8 cellular contexts compared by ENCODE assay signal in the genomic region with DNA sequence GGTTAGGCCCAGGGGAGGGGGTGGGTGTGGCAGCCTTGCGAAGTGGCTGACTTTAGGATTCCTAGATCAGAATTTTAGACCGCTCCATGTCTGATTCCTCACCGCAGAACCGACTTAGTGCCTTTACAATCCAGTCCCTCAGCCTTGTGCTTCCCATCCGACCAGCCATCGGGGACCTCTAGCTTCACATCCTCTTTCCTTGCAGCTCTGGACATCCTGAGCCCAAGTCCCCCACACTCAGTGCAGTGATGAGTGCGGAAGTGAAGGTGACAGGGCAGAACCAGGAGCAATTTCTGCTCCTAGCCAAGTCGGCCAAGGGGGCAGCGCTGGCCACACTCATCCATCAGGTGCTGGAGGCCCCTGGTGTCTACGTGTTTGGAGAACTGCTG. TPM values are rescaled to one million over a fixed set of nuclear protein-coding genes. Genes with fewer than 3 reads are reported as not detected.
DNase-seq lines count a peak whose midpoint lies in the region; ATAC-seq and TF ChIP-seq lines count a peak whose summit lies in the region.

No MANE protein-coding gene starts in this region.

- no peaks in the 10 kb centered on the region for H3K36me3 ChIP-seq in mucosa of stomach (ENCODE audit: control insufficient read depth, insufficient read depth, low read length)
- no peaks in the 10 kb centered on the region for H3K36me3 ChIP-seq in uterus

- peak overlapping the region; percentile 73 for H3K4me3 ChIP-seq in AG09309 (ENCODE audit: control insufficient read depth, low read depth, low read length)
- peak overlapping the region; percentile 87 for H3K4me3 ChIP-seq in mucosa of stomach (ENCODE audit: low read length)
- peak overlapping the region; percentile 64 to 79 for H3K4me3 ChIP-seq in uterus

- TF ChIP-seq CTCF in AG09309 (IDR thresholded peaks at IDR 0.05; ENCODE audit: control insufficient read depth, insufficient read depth, low read depth, low read length, missing control alignments) (no peak), uterus (IDR thresholded peaks at IDR 0.05) (no peak)

- H3K27me3 ChIP-seq in mucosa of stomach (ENCODE audit: control insufficient read depth, insufficient read depth, low read length) (no peaks in the 10 kb centered on the region), uterus (no peaks in the 10 kb centered on the region)

- TF ChIP-seq POLR2A in uterus (IDR thresholded peaks at IDR 0.05) = no peak

- peak overlapping the region; percentile 72 for H3K9ac ChIP-seq in mucosa of stomach (ENCODE audit: low read length)

- H3K4me1 ChIP-seq in mucosa of stomach (ENCODE audit: control insufficient read depth, insufficient read depth, low read length) (peaks cover 7% of the 10 kb centered on the region), uterus (no peaks in the 10 kb centered on the region)

- intact Hi-C loops in uterus (cut with DNase I; ENCODE audit: low total_unique reads) = no loop called here

- DNase-seq in AG09309 (ENCODE audit: low read depth) = no peak
- DNase-seq in effector CD4-positive, alpha-beta T cell = peak; percentile 7
- no peak for DNase-seq in uterus
- no peak for DNase-seq in COR-L47 (lab: John Stamatoyannopoulos, UW)

- ATAC-seq in GM18517 (IDR thresholded peaks at IDR 0.05; ENCODE audit: unreplicated experiment) = peak; percentile 14
- ATAC-seq in HG03457 (IDR thresholded peaks at IDR 0.05; ENCODE audit: unreplicated experiment) = peak; percentile 10
- peak; percentile 43 for ATAC-seq in SK-N-SH treated with all-trans-retinoic acid at 6 μM for 48 hours

- H3K9me3 ChIP-seq in mucosa of stomach (ENCODE audit: control insufficient read depth, low read length) = no peaks in the 10 kb centered on the region
- no peaks in the 10 kb centered on the region for H3K9me3 ChIP-seq in uterus

- peak overlapping the region; percentile 77 to 87 for H3K27ac ChIP-seq in uterus

TF ChIP-seq in SK-N-SH treated with all-trans-retinoic acid at 6 μM for 48 hours, 23 proteins besides CTCF, POLR2A, EP300 and RAD21:
- TF ChIP-seq OSR1 (CRISPR knock-in tag; IDR thresholded peaks at IDR 0.05) = no peak
- TF ChIP-seq, protein P1, sequence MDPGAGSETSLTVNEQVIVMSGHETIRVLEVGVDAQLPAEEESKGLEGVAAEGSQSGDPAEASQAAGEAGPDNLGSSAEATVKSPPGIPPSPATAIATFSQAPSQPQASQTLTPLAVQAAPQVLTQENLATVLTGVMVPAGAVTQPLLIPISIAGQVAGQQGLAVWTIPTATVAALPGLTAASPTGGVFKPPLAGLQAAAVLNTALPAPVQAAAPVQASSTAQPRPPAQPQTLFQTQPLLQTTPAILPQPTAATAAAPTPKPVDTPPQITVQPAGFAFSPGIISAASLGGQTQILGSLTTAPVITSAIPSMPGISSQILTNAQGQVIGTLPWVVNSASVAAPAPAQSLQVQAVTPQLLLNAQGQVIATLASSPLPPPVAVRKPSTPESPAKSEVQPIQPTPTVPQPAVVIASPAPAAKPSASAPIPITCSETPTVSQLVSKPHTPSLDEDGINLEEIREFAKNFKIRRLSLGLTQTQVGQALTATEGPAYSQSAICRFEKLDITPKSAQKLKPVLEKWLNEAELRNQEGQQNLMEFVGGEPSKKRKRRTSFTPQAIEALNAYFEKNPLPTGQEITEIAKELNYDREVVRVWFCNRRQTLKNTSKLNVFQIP (CRISPR knock-in tag; IDR thresholded peaks at IDR 0.05; ENCODE audit: borderline replicate concordance, low read depth) = no peak
- TF ChIP-seq GLIS3 (CRISPR knock-in tag; IDR thresholded peaks at IDR 0.05) = no peak
- TF ChIP-seq, protein P2, sequence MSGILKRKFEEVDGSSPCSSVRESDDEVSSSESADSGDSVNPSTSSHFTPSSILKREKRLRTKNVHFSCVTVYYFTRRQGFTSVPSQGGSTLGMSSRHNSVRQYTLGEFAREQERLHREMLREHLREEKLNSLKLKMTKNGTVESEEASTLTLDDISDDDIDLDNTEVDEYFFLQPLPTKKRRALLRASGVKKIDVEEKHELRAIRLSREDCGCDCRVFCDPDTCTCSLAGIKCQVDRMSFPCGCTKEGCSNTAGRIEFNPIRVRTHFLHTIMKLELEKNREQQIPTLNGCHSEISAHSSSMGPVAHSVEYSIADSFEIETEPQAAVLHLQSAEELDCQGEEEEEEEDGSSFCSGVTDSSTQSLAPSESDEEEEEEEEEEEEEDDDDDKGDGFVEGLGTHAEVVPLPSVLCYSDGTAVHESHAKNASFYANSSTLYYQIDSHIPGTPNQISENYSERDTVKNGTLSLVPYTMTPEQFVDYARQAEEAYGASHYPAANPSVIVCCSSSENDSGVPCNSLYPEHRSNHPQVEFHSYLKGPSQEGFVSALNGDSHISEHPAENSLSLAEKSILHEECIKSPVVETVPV (CRISPR knock-in tag; IDR thresholded peaks at IDR 0.05) = no peak
- no peak for TF ChIP-seq ZNF565 (CRISPR knock-in tag; conservative IDR thresholded peaks at IDR 0.05; ENCODE audit: low read depth)
- no peak for TF ChIP-seq ZFP3 (CRISPR knock-in tag; IDR thresholded peaks at IDR 0.05)
- no peak for TF ChIP-seq ARNTL (CRISPR knock-in tag; IDR thresholded peaks at IDR 0.05; ENCODE audit: borderline replicate concordance, low read depth)
- no peak for TF ChIP-seq ZFP30 (CRISPR knock-in tag; IDR thresholded peaks at IDR 0.05)
- no peak for TF ChIP-seq ZNF8 (CRISPR knock-in tag; IDR thresholded peaks at IDR 0.05)
- TF ChIP-seq, protein P3, sequence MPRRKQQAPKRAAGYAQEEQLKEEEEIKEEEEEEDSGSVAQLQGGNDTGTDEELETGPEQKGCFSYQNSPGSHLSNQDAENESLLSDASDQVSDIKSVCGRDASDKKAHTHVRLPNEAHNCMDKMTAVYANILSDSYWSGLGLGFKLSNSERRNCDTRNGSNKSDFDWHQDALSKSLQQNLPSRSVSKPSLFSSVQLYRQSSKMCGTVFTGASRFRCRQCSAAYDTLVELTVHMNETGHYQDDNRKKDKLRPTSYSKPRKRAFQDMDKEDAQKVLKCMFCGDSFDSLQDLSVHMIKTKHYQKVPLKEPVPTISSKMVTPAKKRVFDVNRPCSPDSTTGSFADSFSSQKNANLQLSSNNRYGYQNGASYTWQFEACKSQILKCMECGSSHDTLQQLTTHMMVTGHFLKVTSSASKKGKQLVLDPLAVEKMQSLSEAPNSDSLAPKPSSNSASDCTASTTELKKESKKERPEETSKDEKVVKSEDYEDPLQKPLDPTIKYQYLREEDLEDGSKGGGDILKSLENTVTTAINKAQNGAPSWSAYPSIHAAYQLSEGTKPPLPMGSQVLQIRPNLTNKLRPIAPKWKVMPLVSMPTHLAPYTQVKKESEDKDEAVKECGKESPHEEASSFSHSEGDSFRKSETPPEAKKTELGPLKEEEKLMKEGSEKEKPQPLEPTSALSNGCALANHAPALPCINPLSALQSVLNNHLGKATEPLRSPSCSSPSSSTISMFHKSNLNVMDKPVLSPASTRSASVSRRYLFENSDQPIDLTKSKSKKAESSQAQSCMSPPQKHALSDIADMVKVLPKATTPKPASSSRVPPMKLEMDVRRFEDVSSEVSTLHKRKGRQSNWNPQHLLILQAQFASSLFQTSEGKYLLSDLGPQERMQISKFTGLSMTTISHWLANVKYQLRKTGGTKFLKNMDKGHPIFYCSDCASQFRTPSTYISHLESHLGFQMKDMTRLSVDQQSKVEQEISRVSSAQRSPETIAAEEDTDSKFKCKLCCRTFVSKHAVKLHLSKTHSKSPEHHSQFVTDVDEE (CRISPR knock-in tag; IDR thresholded peaks at IDR 0.05) = no peak
- TF ChIP-seq SNAI2 (CRISPR knock-in tag; IDR thresholded peaks at IDR 0.05) = no peak
- no peak for TF ChIP-seq ESRRG (CRISPR knock-in tag; IDR thresholded peaks at IDR 0.05)
- TF ChIP-seq, protein P4, sequence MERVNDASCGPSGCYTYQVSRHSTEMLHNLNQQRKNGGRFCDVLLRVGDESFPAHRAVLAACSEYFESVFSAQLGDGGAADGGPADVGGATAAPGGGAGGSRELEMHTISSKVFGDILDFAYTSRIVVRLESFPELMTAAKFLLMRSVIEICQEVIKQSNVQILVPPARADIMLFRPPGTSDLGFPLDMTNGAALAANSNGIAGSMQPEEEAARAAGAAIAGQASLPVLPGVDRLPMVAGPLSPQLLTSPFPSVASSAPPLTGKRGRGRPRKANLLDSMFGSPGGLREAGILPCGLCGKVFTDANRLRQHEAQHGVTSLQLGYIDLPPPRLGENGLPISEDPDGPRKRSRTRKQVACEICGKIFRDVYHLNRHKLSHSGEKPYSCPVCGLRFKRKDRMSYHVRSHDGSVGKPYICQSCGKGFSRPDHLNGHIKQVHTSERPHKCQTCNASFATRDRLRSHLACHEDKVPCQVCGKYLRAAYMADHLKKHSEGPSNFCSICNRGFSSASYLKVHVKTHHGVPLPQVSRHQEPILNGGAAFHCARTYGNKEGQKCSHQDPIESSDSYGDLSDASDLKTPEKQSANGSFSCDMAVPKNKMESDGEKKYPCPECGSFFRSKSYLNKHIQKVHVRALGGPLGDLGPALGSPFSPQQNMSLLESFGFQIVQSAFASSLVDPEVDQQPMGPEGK (CRISPR knock-in tag; IDR thresholded peaks at IDR 0.05; ENCODE audit: borderline replicate concordance) = no peak
- no peak for TF ChIP-seq ZC3H10 (CRISPR knock-in tag; IDR thresholded peaks at IDR 0.05)
- TF ChIP-seq BACH2 (CRISPR knock-in tag; IDR thresholded peaks at IDR 0.05; ENCODE audit: borderline replicate concordance) = no peak
- TF ChIP-seq, protein P5, sequence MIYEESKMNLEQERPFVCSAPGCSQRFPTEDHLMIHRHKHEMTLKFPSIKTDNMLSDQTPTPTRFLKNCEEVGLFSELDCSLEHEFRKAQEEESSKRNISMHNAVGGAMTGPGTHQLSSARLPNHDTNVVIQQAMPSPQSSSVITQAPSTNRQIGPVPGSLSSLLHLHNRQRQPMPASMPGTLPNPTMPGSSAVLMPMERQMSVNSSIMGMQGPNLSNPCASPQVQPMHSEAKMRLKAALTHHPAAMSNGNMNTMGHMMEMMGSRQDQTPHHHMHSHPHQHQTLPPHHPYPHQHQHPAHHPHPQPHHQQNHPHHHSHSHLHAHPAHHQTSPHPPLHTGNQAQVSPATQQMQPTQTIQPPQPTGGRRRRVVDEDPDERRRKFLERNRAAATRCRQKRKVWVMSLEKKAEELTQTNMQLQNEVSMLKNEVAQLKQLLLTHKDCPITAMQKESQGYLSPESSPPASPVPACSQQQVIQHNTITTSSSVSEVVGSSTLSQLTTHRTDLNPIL (CRISPR knock-in tag; IDR thresholded peaks at IDR 0.05; ENCODE audit: low read depth) = no peak

RNA-seq across cellular contexts. Expression of a gene that starts 0.6 kb away (rescaled TPM):
- 10 to 100 TPM; 35.6 to 50.3 (median 37.7) TPM for total RNA-seq in uterus

RNA-seq across cellular contexts. Expression of a gene that starts 23.8 kb away (rescaled TPM):
- total RNA-seq in uterus = 10 to 100 TPM in 1 of 4 donors, 1 to 10 TPM in 1, under 1 TPM in 1, not detected in 1; 0.55 to 11.5 (median 1.5) TPM

RNA-seq across cellular contexts. Expression of a gene that starts 28.5 kb away (rescaled TPM):
- total RNA-seq in uterus = 100 to 1,000 TPM; 124 to 408 (median 147) TPM

RNA-seq across cellular contexts. Expression of a gene that starts 35.2 kb away (rescaled TPM):
- 10 to 100 TPM; 13.6 to 71.3 (median 33.1) TPM for total RNA-seq in uterus

RNA-seq across cellular contexts. Expression of a gene that starts 41.8 kb away (rescaled TPM):
- 100 to 1,000 TPM; 105 to 853 (median 140) TPM for total RNA-seq in uterus
